In the genomic region with DNA sequence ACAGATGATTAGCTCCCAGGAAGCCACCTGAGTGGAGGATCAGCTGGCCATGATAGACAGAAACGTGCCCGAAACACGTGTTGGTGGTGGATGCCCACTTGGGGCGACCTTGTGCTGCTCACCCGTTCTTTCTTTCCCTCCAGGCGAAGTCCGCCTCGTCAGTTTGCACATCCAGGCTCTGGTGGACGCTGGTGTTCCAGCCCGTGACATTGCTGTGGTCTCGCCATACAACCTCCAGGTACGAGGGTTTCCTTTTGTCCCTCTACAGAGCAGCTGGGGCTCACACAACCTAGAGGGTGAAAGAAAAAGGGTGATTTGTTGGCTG, we compare ENCODE assay signal across 37 cellular contexts. TPM values are rescaled to one million over a fixed set of nuclear protein-coding genes. Genes with fewer than 3 reads are reported as not detected.
"Had no signal": no experiment of that assay in that cellular context is flagged by ENCODE, and none has a peak within 500 bp of the region (broad histone marks: within the 10 kb centered on the region; RNA-seq: fewer than 3 reads in every experiment).

No MANE protein-coding gene starts in this region.

- H3K27ac Mint-ChIP-seq: activated CD4-positive, alpha-beta memory T cell treated with anti-CD3 and anti-CD28 coated beads, Interleukin-2, amount 10 ng/mL, durations not matched to agents 7 days and 5 days; activated naive CD4-positive, alpha-beta T cell treated with anti-CD3 and anti-CD28 coated beads, Interleukin-2, amount 10 ng/mL, durations not matched to agents 7 days and 5 days; activated naive CD8-positive, alpha-beta T cell treated with anti-CD3 and anti-CD28 coated beads, Interleukin-2, amount 10 ng/mL, durations not matched to agents 7 days and 5 days; activated T-cell treated with anti-CD3 and anti-CD28 coated beads, Interleukin-2, amount 50 U/mL, for 24 hours; brain; nephron; T-helper 17 cell; type B pancreatic cell had no signal

- H3K4me1 Mint-ChIP-seq: activated CD4-positive, alpha-beta memory T cell treated with anti-CD3 and anti-CD28 coated beads, Interleukin-2, amount 10 ng/mL, durations not matched to agents 7 days and 5 days; activated naive CD4-positive, alpha-beta T cell treated with anti-CD3 and anti-CD28 coated beads, Interleukin-2, amount 10 ng/mL, durations not matched to agents 7 days and 5 days; activated naive CD8-positive, alpha-beta T cell treated with anti-CD3 and anti-CD28 coated beads, Interleukin-2, amount 10 ng/mL, durations not matched to agents 7 days and 5 days; brain; nephron had no signal

- H3K4me3 Mint-ChIP-seq: activated CD4-positive, alpha-beta memory T cell treated with anti-CD3 and anti-CD28 coated beads, Interleukin-2, amount 10 ng/mL, durations not matched to agents 7 days and 5 days; activated naive CD4-positive, alpha-beta T cell treated with anti-CD3 and anti-CD28 coated beads, Interleukin-2, amount 10 ng/mL, durations not matched to agents 7 days and 5 days; activated naive CD8-positive, alpha-beta T cell treated with anti-CD3 and anti-CD28 coated beads, Interleukin-2, amount 10 ng/mL, durations not matched to agents 7 days and 5 days; activated T-cell treated with anti-CD3 and anti-CD28 coated beads, Interleukin-2, amount 50 U/mL, for 24 hours; brain; nephron; T-helper 17 cell; type B pancreatic cell had no signal

- H3K27me3 ChIP-seq: ascending aorta, foreskin keratinocyte, heart right ventricle, neutrophil, vagina had no signal

- DNase-seq: activated CD4-positive, alpha-beta memory T cell treated with anti-CD3 and anti-CD28 coated beads, Interleukin-2, amount 10 ng/mL, durations not matched to agents 7 days and 5 days; activated CD4-positive, alpha-beta T cell treated with anti-CD3 and anti-CD28 coated beads for 48 hours; activated CD8-positive, alpha-beta memory T cell treated with anti-CD3 and anti-CD28 coated beads, Interleukin-2, amount 50 U/mL, for 48 hours; activated gamma-delta T cell; activated naive CD4-positive, alpha-beta T cell treated with anti-CD3 and anti-CD28 coated beads, Interleukin-2, amount 10 ng/mL, durations not matched to agents 7 days and 5 days; activated naive CD8-positive, alpha-beta T cell treated with anti-CD3 and anti-CD28 coated beads, Interleukin-2, amount 10 ng/mL, durations not matched to agents 7 days and 5 days; activated T-cell treated with anti-CD3 and anti-CD28 coated beads, Interleukin-2, amount 50 U/mL, for 24 hours; foreskin keratinocyte; heart right ventricle; left cardiac atrium; left ventricle myocardium superior; mucosa of descending colon; retina; small intestine; stimulated activated naive CD4-positive, alpha-beta T cell treated with Interleukin-2 at 50 U/mL for 16 hours; T-helper 17 cell; T1000; WERI-Rb-1 had no signal

- H3K4me1 ChIP-seq: ascending aorta, foreskin keratinocyte, vagina had no signal

- ATAC-seq: activated CD4-positive, CD25-positive, alpha-beta regulatory T cell treated with anti-CD3 and anti-CD28 coated beads, Interleukin-2, amount 50 U/mL, for 24 hours; foreskin keratinocyte; heart right ventricle; left cardiac atrium; left ventricle myocardium superior; mucosa of descending colon; sciatic nerve; T-helper 17 cell had no signal

- H3K27ac ChIP-seq: ascending aorta, coronary artery, foreskin keratinocyte, heart right ventricle, neutrophil, thoracic aorta, vagina, WERI-Rb-1 had no signal

- H3K27me3 Mint-ChIP-seq: activated CD4-positive, alpha-beta memory T cell treated with anti-CD3 and anti-CD28 coated beads, Interleukin-2, amount 10 ng/mL, durations not matched to agents 7 days and 5 days; activated naive CD4-positive, alpha-beta T cell treated with anti-CD3 and anti-CD28 coated beads, Interleukin-2, amount 10 ng/mL, durations not matched to agents 7 days and 5 days; activated naive CD8-positive, alpha-beta T cell treated with anti-CD3 and anti-CD28 coated beads, Interleukin-2, amount 10 ng/mL, durations not matched to agents 7 days and 5 days; activated T-cell treated with anti-CD3 and anti-CD28 coated beads, Interleukin-2, amount 50 U/mL, for 24 hours; brain; T-helper 17 cell; type B pancreatic cell had no signal

- H3K9me3 Mint-ChIP-seq: activated CD4-positive, alpha-beta memory T cell treated with anti-CD3 and anti-CD28 coated beads, Interleukin-2, amount 10 ng/mL, durations not matched to agents 7 days and 5 days; activated naive CD4-positive, alpha-beta T cell treated with anti-CD3 and anti-CD28 coated beads, Interleukin-2, amount 10 ng/mL, durations not matched to agents 7 days and 5 days; activated naive CD8-positive, alpha-beta T cell treated with anti-CD3 and anti-CD28 coated beads, Interleukin-2, amount 10 ng/mL, durations not matched to agents 7 days and 5 days; activated T-cell treated with anti-CD3 and anti-CD28 coated beads, Interleukin-2, amount 50 U/mL, for 24 hours; brain; nephron; type B pancreatic cell had no signal

- H3K9me3 ChIP-seq: ascending aorta, heart right ventricle, mucosa of descending colon, neutrophil, thoracic aorta, vagina had no signal

- FAIRE-seq: islet of Langerhans, small intestine had no signal

- H3K4me3 ChIP-seq: ascending aorta, coronary artery, heart right ventricle, mucosa of descending colon, thoracic aorta, vagina had no signal

RNA-seq across cellular contexts. Expression of a gene that starts 46.5 kb away (rescaled TPM):
- total RNA-seq: activated CD4-positive, alpha-beta memory T cell treated with anti-CD3 and anti-CD28 coated beads, Interleukin-2, amount 10 ng/mL, durations not matched to agents 7 days and 5 days; activated naive CD8-positive, alpha-beta T cell treated with anti-CD3 and anti-CD28 coated beads, Interleukin-2, amount 10 ng/mL, durations not matched to agents 7 days and 5 days; ascending aorta; cardiac septum; cerebellum; esophagus mucosa; foreskin keratinocyte; glomerular endothelial cell; heart right ventricle; left cardiac atrium; left ventricle myocardium superior; lung microvascular endothelial cell; mesenteric fat pad; osteocyte; posterior vena cava; sciatic nerve; T-helper 17 cell; vagina had no signal
- polyA plus RNA-seq: foreskin keratinocyte, heart right ventricle had no signal
